Comparison of ENCODE assay signal across 11 cellular contexts in genomic region chr15:58755350-58755749, GRCh38. TPM values are rescaled to one million over a fixed set of nuclear protein-coding genes. Genes with fewer than 3 reads are reported as not detected.
DNase-seq lines count a peak whose midpoint lies in the region; ATAC-seq and TF ChIP-seq lines count a peak whose summit lies in the region.
"Had no signal": no experiment of that assay in that cellular context is flagged by ENCODE, and none has a peak within 500 bp of the region (broad histone marks: within the 10 kb centered on the region; RNA-seq: fewer than 3 reads in every experiment).

No MANE protein-coding gene starts in this region.

- H3K4me1 ChIP-seq in ES-I3 (ENCODE audit: insufficient read depth, low read length) = no peaks in the 10 kb centered on the region; the same call in 1 of the 2 replicates

- H3K9ac ChIP-seq in ES-I3 (ENCODE audit: low read depth, low read length) = 0 out of 2 replicates have a peak overlapping the region, but pooled peaks have one; percentile 11
- H3K9ac ChIP-seq: GM23248 had no signal

- peak overlapping the region in 7 of 59 donors; percentile 0 to 24 (median 17) for H3K4me3 ChIP-seq in dorsolateral prefrontal cortex
- H3K4me3 ChIP-seq: GM12878, GM23248 had no signal

- TF ChIP-seq CTCF in dorsolateral prefrontal cortex (IDR thresholded peaks at IDR 0.05 in 54 of 56, conservative IDR thresholded peaks at IDR 0.05 in 2 of 56; ENCODE audit: low read depth in 1 of 56, partially characterized antibody in 56 of 56) = no peak

- ATAC-seq in HG03521 (IDR thresholded peaks at IDR 0.05; ENCODE audit: unreplicated experiment) = no peak
- ATAC-seq: GM12878 had no signal

- no peak for DNase-seq in dorsolateral prefrontal cortex
- DNase-seq in left kidney (ENCODE audit: low read depth, low spot score) = peak; percentile 20
- no peak for DNase-seq in head of caudate nucleus
- DNase-seq in SKM-1 treated with dmso at 0.1 percent for 144 hours (lab: John Stamatoyannopoulos, UW; ENCODE audit: unreplicated experiment) = no peak
- DNase-seq: DMS 273 treated with DMSO at 0.1 percent for 48 hours, GM23248, H7 had no signal

- H3K9me3 ChIP-seq in ES-I3 (ENCODE audit: control insufficient read depth, insufficient read depth, low read length) = no peaks in the 10 kb centered on the region

- H3K36me3 ChIP-seq in ES-I3 (ENCODE audit: insufficient read depth, low read length) = no peaks in the 10 kb centered on the region

- intact Hi-C loops in dorsolateral prefrontal cortex (cut with DNase I) (loop anchor here in 1 of 2 donors (5.0 kb wide), 1 partner anchor 528 kb away; no protein-coding TSS in a partner anchor), head of caudate nucleus (cut with DNase I) (loop anchor here (10.0 kb wide), 1 partner anchor 521 kb away; no protein-coding TSS in a partner anchor)

- H3K27me3 ChIP-seq in dorsolateral prefrontal cortex = no peaks in the 10 kb centered on the region

- H3K27ac ChIP-seq in dorsolateral prefrontal cortex = peak overlapping the region in 50 of 59 donors; percentile 15 to 91 (median 68)
- peak overlapping the region; percentile 44 for H3K27ac ChIP-seq in temporal lobe (ENCODE audit: low read depth, low read length)
- H3K27ac ChIP-seq: GM23248 had no signal

RNA-seq across cellular contexts. Expression of gene ADAM10, which starts 5.8 kb away (rescaled TPM):
- total RNA-seq in dorsolateral prefrontal cortex = 100 to 1,000 TPM in 100 of 120 experiments, 10 to 100 TPM in 20; 85.4 to 177 (median 116) TPM
- 97.9 TPM for total RNA-seq in temporal lobe

RNA-seq across cellular contexts. Expression of gene MINDY2, which starts 15.8 kb away (rescaled TPM):
- total RNA-seq in dorsolateral prefrontal cortex (10 to 100 TPM; 28.6 to 56.4 (median 40.0) TPM), temporal lobe (28.5 TPM)
